ENCODE assay signal across 8 cellular contexts in genomic region chr13:41457589-41458186, GRCh38. TPM values are rescaled to one million over a fixed set of nuclear protein-coding genes. Genes with fewer than 3 reads are reported as not detected.
DNase-seq lines count a peak whose midpoint lies in the region; ATAC-seq and TF ChIP-seq lines count a peak whose summit lies in the region.

No MANE protein-coding gene starts in this region.

- no TSS peak for BruUV-seq in Calu3 (replicated peaks; lab: Mats Ljungman, UMichigan)

- peak overlapping the region; percentile 71 for H3K4me3 Mint-ChIP-seq in Calu3 (ENCODE audit: low read depth, unreplicated experiment)
- peak overlapping the region; percentile 67 for H3K4me3 Mint-ChIP-seq in GM23338

- no peak overlapping the region for H3K27ac ChIP-seq in GM23338 (ENCODE audit: low read depth)

- no peaks in the 10 kb centered on the region for H4K20me1 ChIP-seq in GM23338 (replicated peaks; ENCODE audit: insufficient read depth)

- no peaks in the 10 kb centered on the region for H3K9me3 Mint-ChIP-seq in Calu3 (ENCODE audit: low read depth, unreplicated experiment)
- H3K9me3 Mint-ChIP-seq in GM23338, result peaks cover 8% of the 10 kb centered on the region; the same call in 1 of the 3 replicates

- H2AFZ ChIP-seq in GM23338, result peak overlapping the region; percentile 97

- intact Hi-C loops in Calu3 (cut with micrococcal nuclease; ENCODE audit: unreplicated experiment), result loop anchor here (5.0 kb wide), 1 partner anchor 190 kb away; no protein-coding TSS in a partner anchor
- intact Hi-C loops in left colon (cut with DNase I, micrococcal nuclease), result no loop called here

- H3K9me3 ChIP-seq in NT2/D1 (ENCODE audit: insufficient read depth, low read length), result no peaks in the 10 kb centered on the region

- 0 out of 2 replicates have a peak, but pooled peaks cover 5% of the 10 kb centered on the region for H3F3A ChIP-seq in GM23338 (replicated peaks; ENCODE audit: low read depth)

- H3K27ac Mint-ChIP-seq in Calu3 (ENCODE audit: unreplicated experiment), result no peak overlapping the region
- H3K27ac Mint-ChIP-seq in GM23338, result no peak overlapping the region

- TF ChIP-seq CTCF in Calu3 (IDR thresholded peaks at IDR 0.05; ENCODE audit: unreplicated experiment) (no peak), GM23338 (conservative IDR thresholded peaks at IDR 0.05; ENCODE audit: low read depth in 2 of 2) (no peak), astrocyte of the spinal cord (IDR thresholded peaks at IDR 0.05; ENCODE audit: low read depth, low read length) (no peak)

- H3K36me3 ChIP-seq in GM23338 (ENCODE audit: insufficient read depth) (no peaks in the 10 kb centered on the region), NT2/D1 (ENCODE audit: insufficient read depth, insufficient read length, low read length) (no peaks in the 10 kb centered on the region)

- no peaks in the 10 kb centered on the region for H3K27me3 Mint-ChIP-seq in Calu3 (ENCODE audit: unreplicated experiment)
- H3K27me3 Mint-ChIP-seq in GM23338 (ENCODE audit: insufficient read depth, low read depth, poor library complexity), result peaks cover 48% of the 10 kb centered on the region

- H3K9me2 ChIP-seq in GM23338 (ENCODE audit: insufficient read depth), result no peaks in the 10 kb centered on the region

- peak overlapping the region; percentile 71 for H3K4me3 ChIP-seq in GM23338
- H3K4me3 ChIP-seq in NT2/D1 (ENCODE audit: insufficient read length, low read depth), result peak overlapping the region; percentile 39
- H3K4me3 ChIP-seq in astrocyte of the spinal cord (ENCODE audit: low read depth, low read length), result peak overlapping the region; percentile 59

- H3K4me1 ChIP-seq in GM23338 (ENCODE audit: insufficient read depth), result no peaks in the 10 kb centered on the region
- H3K4me1 ChIP-seq in NT2/D1 (ENCODE audit: insufficient read depth, insufficient read length), result peaks cover 2% of the 10 kb centered on the region

- CTCF ChIA-PET in Calu3 (lab: Charles Lee), result interaction anchor here (1.9 kb wide), 1 partner anchor 195 kb away, joined by 11 read pairs; no protein-coding TSS in a partner anchor

- DNase-seq in Calu3, result peak; percentile 4
- peak; percentile 29 for DNase-seq in GM23338 (ENCODE audit: low spot score)
- DNase-seq in NT2/D1 (ENCODE audit: low read depth, low spot score), result no peak
- DNase-seq in astrocyte of the spinal cord (ENCODE audit: low read depth, low spot score), result no peak
- DNase-seq in left colon, result peak in 1 of 2 donors; percentile 33
- peak; percentile 46 to 81 (median 58) for DNase-seq in stimulated activated naive CD4-positive, alpha-beta T cell (lab: John Stamatoyannopoulos, UW)
- DNase-seq in NCI-H1694 (lab: John Stamatoyannopoulos, UW), result no peak
- no peak for DNase-seq in NCI-H2081 treated with DMSO at 0.1 percent for 48 hours (lab: John Stamatoyannopoulos, UW)

- peak; percentile 16 for ATAC-seq in GM23338
- ATAC-seq in left colon, result peak; percentile 5

- peaks cover 69% of the 10 kb centered on the region for H3K27me3 ChIP-seq in GM23338 (ENCODE audit: insufficient read depth)
- H3K27me3 ChIP-seq in NT2/D1 (ENCODE audit: insufficient read depth, insufficient read length), result peaks cover 55% of the 10 kb centered on the region

- peak overlapping the region; percentile 87 for H3K4me2 ChIP-seq in GM23338

- peak overlapping the region; percentile 61 for H3K9ac ChIP-seq in NT2/D1 (ENCODE audit: insufficient read length, low read depth)

- H3K4me1 Mint-ChIP-seq in Calu3 (ENCODE audit: low read depth, unreplicated experiment) (no peaks in the 10 kb centered on the region), GM23338 (peaks cover 4% of the 10 kb centered on the region; the same call in 1 of the 3 replicates)

- in situ Hi-C loops in astrocyte of the spinal cord (cut with HindIII; ENCODE audit: low sequenced_read_pairs), result no loop called here

- H3K36me3 Mint-ChIP-seq in Calu3 (ENCODE audit: insufficient read depth, unreplicated experiment) (peaks cover 9% of the 10 kb centered on the region), GM23338 (ENCODE audit: low read depth) (no peaks in the 10 kb centered on the region; the same call in 2 of the 3 replicates)

- no peaks in the 10 kb centered on the region for H3K79me2 ChIP-seq in GM23338 (replicated peaks; ENCODE audit: insufficient read depth)

TF ChIP-seq in GM23338, 12 proteins besides CTCF, POLR2A, EP300 and RAD21:
- TF ChIP-seq ZNF331 (CRISPR knock-in tag; IDR thresholded peaks at IDR 0.05; ENCODE audit: low read depth) (no peak), ZNF462 (CRISPR knock-in tag; IDR thresholded peaks at IDR 0.05) (no peak), EZH2 (IDR thresholded peaks at IDR 0.05; ENCODE audit: low read depth, unreplicated experiment) (peak; percentile 80)

RNA-seq across cellular contexts. Expression of gene RGCC, which starts 0.3 kb away (rescaled TPM):
- 0.93 and 1.7 TPM in 2 replicates for total RNA-seq in Calu3 (2022)
- total RNA-seq in GM23338 (2014; rRNA removed; shearing (Covaris generic)), result 0.66 TPM in 1 of 2 replicates, not detected in the other
- 0.65 and 0.78 TPM in 2 replicates for polyA plus RNA-seq in GM23338 (2016; fragmentation: Nextera tagmentation; extraction: Ambion mirVana)
- total RNA-seq in left colon, result 1 to 10 TPM; 5.7 to 6.4 TPM

Comparison
In these comparisons a context has a peak if more than half of its experiments do, and no peak if none do; other contexts are left out.
1. DNase-seq: peak in Calu3 (single experiment), GM23338 (single experiment) and stimulated activated naive CD4-positive, alpha-beta T cell (6 of 6); none in NT2/D1 (single experiment), astrocyte of the spinal cord (single experiment), NCI-H1694 (single experiment) and NCI-H2081 treated with DMSO at 0.1 percent for 48 hours (single experiment).
2. Peak in every context shown above with its lines, with median percentiles within 50 percentile points of each other: H3K4me3 ChIP-seq.